8 cellular contexts compared by ENCODE assay signal in genomic region chr2:85648619-85649018, GRCh38. TPM values are rescaled to one million over a fixed set of nuclear protein-coding genes. Genes with fewer than 3 reads are reported as not detected.
DNase-seq lines count a peak whose midpoint lies in the region; ATAC-seq, FAIRE-seq and TF ChIP-seq lines count a peak whose summit lies in the region.

No MANE protein-coding gene starts in this region.

- no peak for FAIRE-seq in RCC 7860 (lab: Jason Lieb, UNC)

- H3K9me3 ChIP-seq in esophagus squamous epithelium = no peaks in the 10 kb centered on the region

- H3K36me3 Mint-ChIP-seq in activated naive CD8-positive, alpha-beta T cell = peaks cover 6% of the 10 kb centered on the region
- H3K36me3 Mint-ChIP-seq in activated naive CD8-positive, alpha-beta T cell treated with anti-CD3 and anti-CD28 coated beads for 36 hours = peaks cover 32% of the 10 kb centered on the region

- H3K4me3 ChIP-seq in esophagus squamous epithelium = no peak overlapping the region

- H3K4me1 Mint-ChIP-seq in activated naive CD8-positive, alpha-beta T cell (ENCODE audit: low read depth) = no peaks in the 10 kb centered on the region
- no peaks in the 10 kb centered on the region for H3K4me1 Mint-ChIP-seq in activated naive CD8-positive, alpha-beta T cell treated with anti-CD3 and anti-CD28 coated beads for 36 hours

- H3K27ac Mint-ChIP-seq in activated naive CD8-positive, alpha-beta T cell = peak overlapping the region; percentile 7
- no peak overlapping the region for H3K27ac Mint-ChIP-seq in activated naive CD8-positive, alpha-beta T cell treated with anti-CD3 and anti-CD28 coated beads for 36 hours

- H3K9me3 Mint-ChIP-seq in activated naive CD8-positive, alpha-beta T cell (ENCODE audit: low read depth) = no peaks in the 10 kb centered on the region
- H3K9me3 Mint-ChIP-seq in activated naive CD8-positive, alpha-beta T cell treated with anti-CD3 and anti-CD28 coated beads for 36 hours = no peaks in the 10 kb centered on the region

- H3K27ac ChIP-seq in esophagus squamous epithelium = peak overlapping the region in 1 of 4 donors; percentile 31

- no peak overlapping the region for H3K4me3 Mint-ChIP-seq in activated naive CD8-positive, alpha-beta T cell
- no peak overlapping the region for H3K4me3 Mint-ChIP-seq in activated naive CD8-positive, alpha-beta T cell treated with anti-CD3 and anti-CD28 coated beads for 36 hours

- 36 to 38% methylated on average over 2 of the region's 2 CpGs for WGBS in esophagus squamous epithelium, 2 donors

- H3K27me3 ChIP-seq in esophagus squamous epithelium = no peaks in the 10 kb centered on the region

- no peak for TF ChIP-seq POLR2A in esophagus squamous epithelium (IDR thresholded peaks at IDR 0.05)

- peaks cover 24 to 100% (median 35%) of the 10 kb centered on the region in 3 donors for H3K36me3 ChIP-seq in esophagus squamous epithelium

- intact Hi-C loops in esophagus squamous epithelium (cut with DNase I) = no loop called here

- ATAC-seq in GM19328 (IDR thresholded peaks at IDR 0.05; ENCODE audit: unreplicated experiment) = no peak

- peak in 3 of 6 experiments; percentile 18 to 42 (median 26) for TF ChIP-seq CTCF in esophagus squamous epithelium (IDR thresholded peaks at IDR 0.05)

- DNase-seq in activated naive CD8-positive, alpha-beta T cell treated with anti-CD3 and anti-CD28 coated beads for 36 hours = no peak
- DNase-seq in NCI-H460 (ENCODE audit: extremely low read depth, low read depth) (peak; percentile 14), dedifferentiated amniotic fluid mesenchymal stem cell (ENCODE audit: extremely low spot score) (peak; percentile 53), renal cortical epithelial cell (ENCODE audit: low read depth) (peak; percentile 24), RCC 7860 (ENCODE audit: low spot score) (no peak), esophagus squamous epithelium (lab: John Stamatoyannopoulos, UW) (no peak)

- peaks cover 0 to 11% (median 5%) of the 10 kb centered on the region in 3 donors for H3K4me1 ChIP-seq in esophagus squamous epithelium

- no peaks in the 10 kb centered on the region for H3K27me3 Mint-ChIP-seq in activated naive CD8-positive, alpha-beta T cell
- no peaks in the 10 kb centered on the region for H3K27me3 Mint-ChIP-seq in activated naive CD8-positive, alpha-beta T cell treated with anti-CD3 and anti-CD28 coated beads for 36 hours

RNA-seq across cellular contexts. Expression of gene SFTPB, which starts 19.4 kb away (rescaled TPM):
- not detected for total RNA-seq in activated naive CD8-positive, alpha-beta T cell treated with anti-CD3 and anti-CD28 coated beads for 36 hours
- total RNA-seq in NCI-H460 (2014; rRNA removed; shearing (Covaris generic)) = not detected in 2 replicates
- polyA plus RNA-seq in NCI-H460 (2014; cell fraction: nucleus; rRNA removed) = not detected in 2 replicates
- not detected in 2 replicates for total RNA-seq in renal cortical epithelial cell
- not detected for total RNA-seq in esophagus squamous epithelium

RNA-seq across cellular contexts. Expression of gene USP39, which starts 32.6 kb away (rescaled TPM):
- 100 to 1,000 TPM in 1 of 2 experiments, 10 to 100 TPM in 1; 97.9 to 109 TPM for total RNA-seq in activated naive CD8-positive, alpha-beta T cell treated with anti-CD3 and anti-CD28 coated beads for 36 hours
- 55.0 and 58.3 TPM in 2 replicates for total RNA-seq in NCI-H460 (2014; rRNA removed; shearing (Covaris generic))
- polyA plus RNA-seq in NCI-H460 (2014; cell fraction: nucleus; rRNA removed) = 111 and 112 TPM in 2 replicates
- total RNA-seq in renal cortical epithelial cell (37.2 and 38.7 TPM in 2 replicates), esophagus squamous epithelium (10 to 100 TPM; 37.0 to 53.6 (median 40.7) TPM)

RNA-seq across cellular contexts. Expression of gene C2orf68, which starts 36.8 kb away (rescaled TPM):
- total RNA-seq in activated naive CD8-positive, alpha-beta T cell treated with anti-CD3 and anti-CD28 coated beads for 36 hours = 10 to 100 TPM; 23.1 to 25.0 TPM
- total RNA-seq in NCI-H460 (2014; rRNA removed; shearing (Covaris generic)) = 40.4 and 42.3 TPM in 2 replicates
- polyA plus RNA-seq in NCI-H460 (2014; cell fraction: nucleus; rRNA removed) = 44.2 and 45.8 TPM in 2 replicates
- total RNA-seq in renal cortical epithelial cell = 13.3 and 18.9 TPM in 2 replicates
- 10 to 100 TPM in 3 of 4 donors, 1 to 10 TPM in 1; 9.4 to 17.1 (median 14.7) TPM for total RNA-seq in esophagus squamous epithelium

RNA-seq across cellular contexts. Expression of gene GNLY, which starts 45.5 kb away (rescaled TPM):
- total RNA-seq in activated naive CD8-positive, alpha-beta T cell treated with anti-CD3 and anti-CD28 coated beads for 36 hours = 1 to 10 TPM; 1.5 to 2.1 TPM
- not detected in 2 replicates for total RNA-seq in NCI-H460 (2014; rRNA removed; shearing (Covaris generic))
- polyA plus RNA-seq in NCI-H460 (2014; cell fraction: nucleus; rRNA removed) = 1.1 TPM in 1 of 2 replicates, not detected in the other
- total RNA-seq in renal cortical epithelial cell (not detected in 2 replicates), esophagus squamous epithelium (1 to 10 TPM in 3 of 4 donors, under 1 TPM in 1; 0.76 to 6.1 (median 2.1) TPM)

RNA-seq across cellular contexts. Expression of gene TMEM150A, which starts 46.1 kb away (rescaled TPM):
- total RNA-seq in activated naive CD8-positive, alpha-beta T cell treated with anti-CD3 and anti-CD28 coated beads for 36 hours = 1 to 10 TPM; 2.4 to 3.4 TPM
- 8.2 and 11.1 TPM in 2 replicates for total RNA-seq in NCI-H460 (2014; rRNA removed; shearing (Covaris generic))
- polyA plus RNA-seq in NCI-H460 (2014; cell fraction: nucleus; rRNA removed) = 16.8 and 20.7 TPM in 2 replicates
- total RNA-seq in renal cortical epithelial cell (6.9 and 13.6 TPM in 2 replicates), esophagus squamous epithelium (10 to 100 TPM in 1 of 4 donors, 1 to 10 TPM in 3; 6.3 to 15.8 (median 7.4) TPM)

Comparison
In these comparisons a context has a peak if more than half of its experiments do, and no peak if none do; other contexts are left out.
1. DNase-seq: peak in NCI-H460 (single experiment), dedifferentiated amniotic fluid mesenchymal stem cell (single experiment) and renal cortical epithelial cell (single experiment); none in activated naive CD8-positive, alpha-beta T cell treated with anti-CD3 and anti-CD28 coated beads for 36 hours (single experiment), RCC 7860 (single experiment) and esophagus squamous epithelium (single experiment).